In the genomic region with DNA sequence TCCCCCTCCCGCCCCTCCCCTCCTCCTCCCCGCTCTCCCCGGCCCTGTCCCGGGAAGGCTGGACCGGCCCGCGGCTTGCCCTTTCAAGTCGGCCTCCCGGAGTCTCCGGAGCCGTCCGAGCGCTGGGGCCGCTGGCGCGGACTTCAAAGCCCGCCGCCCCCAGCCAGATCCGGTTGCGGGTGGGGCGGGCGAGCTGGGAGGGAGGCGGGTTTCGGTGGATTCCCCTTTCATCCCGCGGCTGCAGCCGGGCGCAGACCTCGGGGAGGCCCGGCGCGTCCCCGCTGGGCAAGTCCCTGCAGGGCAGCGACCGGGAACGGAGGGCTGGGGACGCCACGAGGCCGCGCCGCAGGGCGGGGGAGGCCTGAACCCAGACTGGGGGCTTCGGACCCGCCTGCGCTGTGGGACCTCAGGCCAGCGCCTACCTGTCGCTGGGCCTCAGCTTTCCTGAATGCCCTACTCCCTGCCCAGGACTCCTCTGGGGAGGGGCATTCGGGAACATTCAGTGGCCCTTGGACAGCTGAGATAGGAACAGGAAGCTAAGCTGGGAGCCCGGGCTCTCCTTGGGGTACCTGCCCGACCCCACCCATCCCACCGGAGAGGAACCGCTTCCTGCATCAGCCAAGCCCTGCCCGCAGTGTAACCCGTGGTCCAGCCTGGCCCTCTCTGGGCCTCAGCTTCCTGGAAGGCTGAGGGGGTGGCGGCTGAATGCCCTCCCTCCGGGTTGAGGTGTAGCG, we compare ENCODE assay signal across 1 cellular context.
A peak's percentile ranks its signal among the peaks of the same experiment; 100 is the strongest.
TF ChIP-seq lines count a peak whose summit lies in the region.

No MANE protein-coding gene starts in this region.

TF ChIP-seq in HepG2, 621 proteins besides CTCF, POLR2A, EP300 and RAD21 (continued from another document and continues in another):
- TF ChIP-seq RORA (CRISPR knock-in tag; IDR thresholded peaks at IDR 0.05) (no peak), ZKSCAN5 (CRISPR knock-in tag; IDR thresholded peaks at IDR 0.05) (no peak), GZF1 (CRISPR knock-in tag; IDR thresholded peaks at IDR 0.05) (peak; percentile 40; the same call in 1 of the 2 replicates), NFATC3 (CRISPR knock-in tag; IDR thresholded peaks at IDR 0.05) (0 out of 2 replicates have a peak, but pooled peaks have one; percentile 57), ZNF138 (CRISPR knock-in tag; IDR thresholded peaks at IDR 0.05; ENCODE audit: low read depth) (no peak), SIN3B (IDR thresholded peaks at IDR 0.05; ENCODE audit: low read length) (no peak), SATB2 (CRISPR knock-in tag; IDR thresholded peaks at IDR 0.05) (peak; percentile 72; the same call in 1 of the 2 replicates), ZNF879 (CRISPR knock-in tag; IDR thresholded peaks at IDR 0.05) (no peak), ZNF383 (CRISPR knock-in tag; IDR thresholded peaks at IDR 0.05; ENCODE audit: borderline replicate concordance) (no peak), RCOR2 (CRISPR knock-in tag; IDR thresholded peaks at IDR 0.05) (peak; percentile 85; the same call in 1 of the 2 replicates), ZNF33B (CRISPR knock-in tag; IDR thresholded peaks at IDR 0.05) (no peak), ZNF7 (CRISPR knock-in tag; IDR thresholded peaks at IDR 0.05) (no peak), YEATS2 (CRISPR knock-in tag; IDR thresholded peaks at IDR 0.05; ENCODE audit: borderline replicate concordance) (peak; percentile 26; the same call in 1 of the 2 replicates), ZNF564 (CRISPR knock-in tag; IDR thresholded peaks at IDR 0.05) (peak; percentile 88), CCAR2 (optimal IDR thresholded peaks at IDR 0.05; ENCODE audit: low read depth, low read length) (no peak), ZNF562 (CRISPR knock-in tag; IDR thresholded peaks at IDR 0.05; ENCODE audit: borderline replicate concordance) (no peak), ZNF619 (CRISPR knock-in tag; IDR thresholded peaks at IDR 0.05) (no peak; the same call in 1 of the 2 replicates), SUZ12 (IDR thresholded peaks at IDR 0.05; ENCODE audit: low read depth, low read length) (no peak), TP53 (CRISPR knock-in tag; conservative IDR thresholded peaks at IDR 0.05) (peak; percentile 83; the same call in 1 of the 2 replicates), ETV6 (CRISPR knock-in tag; conservative IDR thresholded peaks at IDR 0.05) (0 out of 2 replicates have a peak, but pooled peaks have one; percentile 34), TMF1 (CRISPR knock-in tag; IDR thresholded peaks at IDR 0.05; ENCODE audit: low read depth) (peak; percentile 70; the same call in 1 of the 2 replicates), MBD4 (IDR thresholded peaks at IDR 0.05; ENCODE audit: borderline replicate concordance, low read length) (no peak), MAFK (conservative IDR thresholded peaks at IDR 0.05 in 1 of 2, IDR thresholded peaks at IDR 0.05 in 1 of 2; ENCODE audit: low read length in 2 of 2) (no peak), MIER3 (CRISPR knock-in tag; IDR thresholded peaks at IDR 0.05; ENCODE audit: borderline replicate concordance) (peak; percentile 61; the same call in 1 of the 2 replicates), HHEX (CRISPR knock-in tag; IDR thresholded peaks at IDR 0.05) (no peak), ZNF83 (CRISPR knock-in tag; IDR thresholded peaks at IDR 0.05; ENCODE audit: borderline replicate concordance) (no peak), U2AF2 (IDR thresholded peaks at IDR 0.05; ENCODE audit: low read depth, low read length) (no peak), ZNF317 (CRISPR knock-in tag; IDR thresholded peaks at IDR 0.05) (peak; percentile 52; the same call in 1 of the 2 replicates), GATAD2A (CRISPR knock-in tag; IDR thresholded peaks at IDR 0.05) (peak; percentile 41; the same call in 1 of the 2 replicates), ZNF883 (CRISPR knock-in tag; IDR thresholded peaks at IDR 0.05; ENCODE audit: not compliant biosample characterization) (no peak), ZNF530 (CRISPR knock-in tag; IDR thresholded peaks at IDR 0.05; ENCODE audit: low read depth) (no peak), ZNF207 (IDR thresholded peaks at IDR 0.05; ENCODE audit: borderline replicate concordance) (no peak)
- TF ChIP-seq, protein P1, sequence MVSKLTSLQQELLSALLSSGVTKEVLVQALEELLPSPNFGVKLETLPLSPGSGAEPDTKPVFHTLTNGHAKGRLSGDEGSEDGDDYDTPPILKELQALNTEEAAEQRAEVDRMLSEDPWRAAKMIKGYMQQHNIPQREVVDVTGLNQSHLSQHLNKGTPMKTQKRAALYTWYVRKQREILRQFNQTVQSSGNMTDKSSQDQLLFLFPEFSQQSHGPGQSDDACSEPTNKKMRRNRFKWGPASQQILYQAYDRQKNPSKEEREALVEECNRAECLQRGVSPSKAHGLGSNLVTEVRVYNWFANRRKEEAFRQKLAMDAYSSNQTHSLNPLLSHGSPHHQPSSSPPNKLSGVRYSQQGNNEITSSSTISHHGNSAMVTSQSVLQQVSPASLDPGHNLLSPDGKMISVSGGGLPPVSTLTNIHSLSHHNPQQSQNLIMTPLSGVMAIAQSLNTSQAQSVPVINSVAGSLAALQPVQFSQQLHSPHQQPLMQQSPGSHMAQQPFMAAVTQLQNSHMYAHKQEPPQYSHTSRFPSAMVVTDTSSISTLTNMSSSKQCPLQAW (CRISPR knock-in tag; IDR thresholded peaks at IDR 0.05), result peak; percentile 97
- TF ChIP-seq, protein P2, sequence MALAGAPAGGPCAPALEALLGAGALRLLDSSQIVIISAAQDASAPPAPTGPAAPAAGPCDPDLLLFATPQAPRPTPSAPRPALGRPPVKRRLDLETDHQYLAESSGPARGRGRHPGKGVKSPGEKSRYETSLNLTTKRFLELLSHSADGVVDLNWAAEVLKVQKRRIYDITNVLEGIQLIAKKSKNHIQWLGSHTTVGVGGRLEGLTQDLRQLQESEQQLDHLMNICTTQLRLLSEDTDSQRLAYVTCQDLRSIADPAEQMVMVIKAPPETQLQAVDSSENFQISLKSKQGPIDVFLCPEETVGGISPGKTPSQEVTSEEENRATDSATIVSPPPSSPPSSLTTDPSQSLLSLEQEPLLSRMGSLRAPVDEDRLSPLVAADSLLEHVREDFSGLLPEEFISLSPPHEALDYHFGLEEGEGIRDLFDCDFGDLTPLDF (CRISPR knock-in tag; IDR thresholded peaks at IDR 0.05), result peak; percentile 77
- TF ChIP-seq, protein P3, sequence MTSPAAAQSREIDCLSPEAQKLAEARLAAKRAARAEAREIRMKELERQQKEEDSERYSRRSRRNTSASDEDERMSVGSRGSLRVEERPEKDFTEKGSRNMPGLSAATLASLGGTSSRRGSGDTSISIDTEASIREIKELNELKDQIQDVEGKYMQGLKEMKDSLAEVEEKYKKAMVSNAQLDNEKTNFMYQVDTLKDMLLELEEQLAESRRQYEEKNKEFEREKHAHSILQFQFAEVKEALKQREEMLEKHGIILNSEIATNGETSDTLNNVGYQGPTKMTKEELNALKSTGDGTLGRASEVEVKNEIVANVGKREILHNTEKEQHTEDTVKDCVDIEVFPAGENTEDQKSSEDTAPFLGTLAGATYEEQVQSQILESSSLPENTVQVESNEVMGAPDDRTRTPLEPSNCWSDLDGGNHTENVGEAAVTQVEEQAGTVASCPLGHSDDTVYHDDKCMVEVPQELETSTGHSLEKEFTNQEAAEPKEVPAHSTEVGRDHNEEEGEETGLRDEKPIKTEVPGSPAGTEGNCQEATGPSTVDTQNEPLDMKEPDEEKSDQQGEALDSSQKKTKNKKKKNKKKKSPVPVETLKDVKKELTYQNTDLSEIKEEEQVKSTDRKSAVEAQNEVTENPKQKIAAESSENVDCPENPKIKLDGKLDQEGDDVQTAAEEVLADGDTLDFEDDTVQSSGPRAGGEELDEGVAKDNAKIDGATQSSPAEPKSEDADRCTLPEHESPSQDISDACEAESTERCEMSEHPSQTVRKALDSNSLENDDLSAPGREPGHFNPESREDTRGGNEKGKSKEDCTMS (CRISPR knock-in tag; conservative IDR thresholded peaks at IDR 0.05), result no peak
- TF ChIP-seq, protein P4, sequence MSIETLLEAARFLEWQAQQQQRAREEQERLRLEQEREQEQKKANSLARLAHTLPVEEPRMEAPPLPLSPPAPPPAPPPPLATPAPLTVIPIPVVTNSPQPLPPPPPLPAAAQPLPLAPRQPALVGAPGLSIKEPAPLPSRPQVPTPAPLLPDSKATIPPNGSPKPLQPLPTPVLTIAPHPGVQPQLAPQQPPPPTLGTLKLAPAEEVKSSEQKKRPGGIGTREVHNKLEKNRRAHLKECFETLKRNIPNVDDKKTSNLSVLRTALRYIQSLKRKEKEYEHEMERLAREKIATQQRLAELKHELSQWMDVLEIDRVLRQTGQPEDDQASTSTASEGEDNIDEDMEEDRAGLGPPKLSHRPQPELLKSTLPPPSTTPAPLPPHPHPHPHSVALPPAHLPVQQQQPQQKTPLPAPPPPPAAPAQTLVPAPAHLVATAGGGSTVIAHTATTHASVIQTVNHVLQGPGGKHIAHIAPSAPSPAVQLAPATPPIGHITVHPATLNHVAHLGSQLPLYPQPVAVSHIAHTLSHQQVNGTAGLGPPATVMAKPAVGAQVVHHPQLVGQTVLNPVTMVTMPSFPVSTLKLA (IDR thresholded peaks at IDR 0.05), result no peak
- TF ChIP-seq, protein P5, sequence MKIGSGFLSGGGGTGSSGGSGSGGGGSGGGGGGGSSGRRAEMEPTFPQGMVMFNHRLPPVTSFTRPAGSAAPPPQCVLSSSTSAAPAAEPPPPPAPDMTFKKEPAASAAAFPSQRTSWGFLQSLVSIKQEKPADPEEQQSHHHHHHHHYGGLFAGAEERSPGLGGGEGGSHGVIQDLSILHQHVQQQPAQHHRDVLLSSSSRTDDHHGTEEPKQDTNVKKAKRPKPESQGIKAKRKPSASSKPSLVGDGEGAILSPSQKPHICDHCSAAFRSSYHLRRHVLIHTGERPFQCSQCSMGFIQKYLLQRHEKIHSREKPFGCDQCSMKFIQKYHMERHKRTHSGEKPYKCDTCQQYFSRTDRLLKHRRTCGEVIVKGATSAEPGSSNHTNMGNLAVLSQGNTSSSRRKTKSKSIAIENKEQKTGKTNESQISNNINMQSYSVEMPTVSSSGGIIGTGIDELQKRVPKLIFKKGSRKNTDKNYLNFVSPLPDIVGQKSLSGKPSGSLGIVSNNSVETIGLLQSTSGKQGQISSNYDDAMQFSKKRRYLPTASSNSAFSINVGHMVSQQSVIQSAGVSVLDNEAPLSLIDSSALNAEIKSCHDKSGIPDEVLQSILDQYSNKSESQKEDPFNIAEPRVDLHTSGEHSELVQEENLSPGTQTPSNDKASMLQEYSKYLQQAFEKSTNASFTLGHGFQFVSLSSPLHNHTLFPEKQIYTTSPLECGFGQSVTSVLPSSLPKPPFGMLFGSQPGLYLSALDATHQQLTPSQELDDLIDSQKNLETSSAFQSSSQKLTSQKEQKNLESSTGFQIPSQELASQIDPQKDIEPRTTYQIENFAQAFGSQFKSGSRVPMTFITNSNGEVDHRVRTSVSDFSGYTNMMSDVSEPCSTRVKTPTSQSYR (CRISPR knock-in tag; IDR thresholded peaks at IDR 0.05; ENCODE audit: borderline replicate concordance), result peak; percentile 71; the same call in 1 of the 2 replicates
- TF ChIP-seq, protein P6, sequence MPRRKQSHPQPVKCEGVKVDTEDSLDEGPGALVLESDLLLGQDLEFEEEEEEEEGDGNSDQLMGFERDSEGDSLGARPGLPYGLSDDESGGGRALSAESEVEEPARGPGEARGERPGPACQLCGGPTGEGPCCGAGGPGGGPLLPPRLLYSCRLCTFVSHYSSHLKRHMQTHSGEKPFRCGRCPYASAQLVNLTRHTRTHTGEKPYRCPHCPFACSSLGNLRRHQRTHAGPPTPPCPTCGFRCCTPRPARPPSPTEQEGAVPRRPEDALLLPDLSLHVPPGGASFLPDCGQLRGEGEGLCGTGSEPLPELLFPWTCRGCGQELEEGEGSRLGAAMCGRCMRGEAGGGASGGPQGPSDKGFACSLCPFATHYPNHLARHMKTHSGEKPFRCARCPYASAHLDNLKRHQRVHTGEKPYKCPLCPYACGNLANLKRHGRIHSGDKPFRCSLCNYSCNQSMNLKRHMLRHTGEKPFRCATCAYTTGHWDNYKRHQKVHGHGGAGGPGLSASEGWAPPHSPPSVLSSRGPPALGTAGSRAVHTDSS (CRISPR knock-in tag; conservative IDR thresholded peaks at IDR 0.05), result no peak
- TF ChIP-seq, protein P7, sequence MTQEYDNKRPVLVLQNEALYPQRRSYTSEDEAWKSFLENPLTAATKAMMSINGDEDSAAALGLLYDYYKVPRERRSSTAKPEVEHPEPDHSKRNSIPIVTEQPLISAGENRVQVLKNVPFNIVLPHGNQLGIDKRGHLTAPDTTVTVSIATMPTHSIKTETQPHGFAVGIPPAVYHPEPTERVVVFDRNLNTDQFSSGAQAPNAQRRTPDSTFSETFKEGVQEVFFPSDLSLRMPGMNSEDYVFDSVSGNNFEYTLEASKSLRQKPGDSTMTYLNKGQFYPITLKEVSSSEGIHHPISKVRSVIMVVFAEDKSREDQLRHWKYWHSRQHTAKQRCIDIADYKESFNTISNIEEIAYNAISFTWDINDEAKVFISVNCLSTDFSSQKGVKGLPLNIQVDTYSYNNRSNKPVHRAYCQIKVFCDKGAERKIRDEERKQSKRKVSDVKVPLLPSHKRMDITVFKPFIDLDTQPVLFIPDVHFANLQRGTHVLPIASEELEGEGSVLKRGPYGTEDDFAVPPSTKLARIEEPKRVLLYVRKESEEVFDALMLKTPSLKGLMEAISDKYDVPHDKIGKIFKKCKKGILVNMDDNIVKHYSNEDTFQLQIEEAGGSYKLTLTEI (CRISPR knock-in tag; conservative IDR thresholded peaks at IDR 0.05), result no peak
- TF ChIP-seq, protein P8, sequence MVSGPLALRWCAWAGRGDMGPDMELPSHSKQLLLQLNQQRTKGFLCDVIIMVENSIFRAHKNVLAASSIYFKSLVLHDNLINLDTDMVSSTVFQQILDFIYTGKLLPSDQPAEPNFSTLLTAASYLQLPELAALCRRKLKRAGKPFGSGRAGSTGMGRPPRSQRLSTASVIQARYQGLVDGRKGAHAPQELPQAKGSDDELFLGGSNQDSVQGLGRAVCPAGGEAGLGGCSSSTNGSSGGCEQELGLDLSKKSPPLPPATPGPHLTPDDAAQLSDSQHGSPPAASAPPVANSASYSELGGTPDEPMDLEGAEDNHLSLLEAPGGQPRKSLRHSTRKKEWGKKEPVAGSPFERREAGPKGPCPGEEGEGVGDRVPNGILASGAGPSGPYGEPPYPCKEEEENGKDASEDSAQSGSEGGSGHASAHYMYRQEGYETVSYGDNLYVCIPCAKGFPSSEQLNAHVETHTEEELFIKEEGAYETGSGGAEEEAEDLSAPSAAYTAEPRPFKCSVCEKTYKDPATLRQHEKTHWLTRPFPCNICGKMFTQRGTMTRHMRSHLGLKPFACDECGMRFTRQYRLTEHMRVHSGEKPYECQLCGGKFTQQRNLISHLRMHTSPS (CRISPR knock-in tag; IDR thresholded peaks at IDR 0.05; ENCODE audit: low read depth), result no peak
- TF ChIP-seq, protein P9, sequence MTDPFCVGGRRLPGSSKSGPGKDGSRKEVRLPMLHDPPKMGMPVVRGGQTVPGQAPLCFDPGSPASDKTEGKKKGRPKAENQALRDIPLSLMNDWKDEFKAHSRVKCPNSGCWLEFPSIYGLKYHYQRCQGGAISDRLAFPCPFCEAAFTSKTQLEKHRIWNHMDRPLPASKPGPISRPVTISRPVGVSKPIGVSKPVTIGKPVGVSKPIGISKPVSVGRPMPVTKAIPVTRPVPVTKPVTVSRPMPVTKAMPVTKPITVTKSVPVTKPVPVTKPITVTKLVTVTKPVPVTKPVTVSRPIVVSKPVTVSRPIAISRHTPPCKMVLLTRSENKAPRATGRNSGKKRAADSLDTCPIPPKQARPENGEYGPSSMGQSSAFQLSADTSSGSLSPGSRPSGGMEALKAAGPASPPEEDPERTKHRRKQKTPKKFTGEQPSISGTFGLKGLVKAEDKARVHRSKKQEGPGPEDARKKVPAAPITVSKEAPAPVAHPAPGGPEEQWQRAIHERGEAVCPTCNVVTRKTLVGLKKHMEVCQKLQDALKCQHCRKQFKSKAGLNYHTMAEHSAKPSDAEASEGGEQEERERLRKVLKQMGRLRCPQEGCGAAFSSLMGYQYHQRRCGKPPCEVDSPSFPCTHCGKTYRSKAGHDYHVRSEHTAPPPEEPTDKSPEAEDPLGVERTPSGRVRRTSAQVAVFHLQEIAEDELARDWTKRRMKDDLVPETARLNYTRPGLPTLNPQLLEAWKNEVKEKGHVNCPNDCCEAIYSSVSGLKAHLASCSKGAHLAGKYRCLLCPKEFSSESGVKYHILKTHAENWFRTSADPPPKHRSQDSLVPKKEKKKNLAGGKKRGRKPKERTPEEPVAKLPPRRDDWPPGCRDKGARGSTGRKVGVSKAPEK (CRISPR knock-in tag; IDR thresholded peaks at IDR 0.05; ENCODE audit: borderline replicate concordance), result 0 out of 2 replicates have a peak, but pooled peaks have one; percentile 21
